ENCODE assay signal across 15 cellular contexts in the genomic region with DNA sequence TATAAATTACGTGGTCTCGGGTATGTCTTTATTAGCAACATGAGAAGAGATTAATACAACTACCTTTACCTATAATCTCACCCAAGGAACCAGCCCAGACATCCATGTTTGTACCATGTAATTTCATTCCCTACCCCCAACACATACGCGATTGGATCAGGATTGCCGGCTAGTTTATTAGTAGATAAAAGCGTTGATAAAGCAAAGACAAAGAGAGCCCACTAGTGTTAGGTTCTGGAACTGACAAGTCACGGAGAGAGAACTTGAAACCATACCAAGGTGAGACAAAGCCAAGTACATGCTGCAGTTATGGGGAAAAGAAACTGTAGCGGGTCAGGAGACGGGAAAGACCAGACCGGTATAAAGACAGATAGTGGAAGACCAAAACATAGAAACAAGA. TPM values are rescaled to one million over a fixed set of nuclear protein-coding genes. Genes with fewer than 3 reads are reported as not detected.
DNase-seq lines count a peak whose midpoint lies in the region; ATAC-seq and TF ChIP-seq lines count a peak whose summit lies in the region.
"Had no signal": no experiment of that assay in that cellular context is flagged by ENCODE, and none has a peak within 500 bp of the region (broad histone marks: within the 10 kb centered on the region; RNA-seq: fewer than 3 reads in every experiment).

No MANE protein-coding gene starts in this region.

- H4K91ac ChIP-seq in IMR-90 (ENCODE audit: insufficient read depth, low read depth, low read length), result no peak overlapping the region

- H2BK15ac ChIP-seq in IMR-90 (ENCODE audit: low read depth, low read length), result no peak overlapping the region

- H2AFZ ChIP-seq in IMR-90 (replicated peaks; ENCODE audit: low read length, poor library complexity), result no peak overlapping the region

- H2AK5ac ChIP-seq in IMR-90 (ENCODE audit: low read depth, low read length), result no peak overlapping the region

- H3K9me3 ChIP-seq in DOHH2 (ENCODE audit: control insufficient read depth, insufficient read depth, low read length) (no peaks in the 10 kb centered on the region), IMR-90 (ENCODE audit: control insufficient read depth, insufficient read depth, low read length) (no peaks in the 10 kb centered on the region)
- H3K9me3 ChIP-seq: neutrophil, SJSA1 had no signal

- DNase-seq in IMR-90 (no peak), astrocyte of the spinal cord (ENCODE audit: low read depth, low spot score) (no peak), kidney epithelial cell (ENCODE audit: low read depth) (no peak), NCI-H1092 (lab: John Stamatoyannopoulos, UW) (no peak), hypothalamus (lab: John Stamatoyannopoulos, UW) (no peak), NCI-H226 (no peak)
- DNase-seq in activated CD4-positive, alpha-beta T cell treated with anti-CD3 and anti-CD28 coated beads, Interleukin-2, amount 10 ng/mL, durations not matched to agents 7 days and 5 days, result no peak
- DNase-seq: activated CD4-positive, alpha-beta memory T cell treated with anti-CD3 and anti-CD28 coated beads for 36 hours; activated naive CD8-positive, alpha-beta T cell treated with anti-CD3 and anti-CD28 coated beads for 36 hours; islet precursor cell; NCI-H187 treated with DMSO at 0.1 percent for 48 hours; stimulated activated naive CD8-positive, alpha-beta T cell treated with anti-CD3 and anti-CD28 coated beads, Interleukin-15, Interleukin-2, amounts not matched to agents 100 U/mL and 50 U/mL, for 24 hours had no signal

- dilution Hi-C loops in IMR-90 (cut with HindIII; ENCODE audit: low sequenced_read_pairs, unreplicated experiment), result no loop called here

- no peaks in the 10 kb centered on the region for H3K4me1 Mint-ChIP-seq in activated CD4-positive, alpha-beta T cell treated with anti-CD3 and anti-CD28 coated beads, Interleukin-2, amount 10 ng/mL, durations not matched to agents 7 days and 5 days
- H3K4me1 Mint-ChIP-seq: activated naive CD8-positive, alpha-beta T cell treated with anti-CD3 and anti-CD28 coated beads for 36 hours had no signal

- H3K4me2 ChIP-seq in DOHH2 (ENCODE audit: low read length), result no peak overlapping the region
- H3K4me2 ChIP-seq in IMR-90 (ENCODE audit: low read depth, low read length), result no peak overlapping the region

- no peak for TF ChIP-seq POLR2A in IMR-90 (IDR thresholded peaks at IDR 0.05; ENCODE audit: low read depth, low read length)

- TF ChIP-seq CTCF in DOHH2 (IDR thresholded peaks at IDR 0.05; ENCODE audit: low read depth, low read length, poor library complexity, severe bottlenecking), result peak; percentile 58
- TF ChIP-seq CTCF in IMR-90 (conservative IDR thresholded peaks at IDR 0.05; ENCODE audit: low read depth, low read length), result 0 out of 2 replicates have a peak, but pooled peaks have one; percentile 5
- TF ChIP-seq CTCF in astrocyte of the spinal cord (IDR thresholded peaks at IDR 0.05; ENCODE audit: low read depth, low read length), result peak; percentile 34
- peak; percentile 23 for TF ChIP-seq CTCF in kidney epithelial cell (IDR thresholded peaks at IDR 0.05; ENCODE audit: insufficient read depth, low read length, poor library complexity, severe bottlenecking)

- POLR2A ChIA-PET in IMR-90 (lab: Charles Lee; ENCODE audit: unreplicated experiment), result no interaction called here
- POLR2A ChIA-PET in activated CD4-positive, alpha-beta T cell treated with anti-CD3 and anti-CD28 coated beads, Interleukin-2, amount 10 ng/mL, durations not matched to agents 7 days and 5 days (lab: Charles Lee), result no interaction called here

- no peak overlapping the region for H4K5ac ChIP-seq in IMR-90 (ENCODE audit: low read depth, low read length)

- no peak overlapping the region for H3K4me3 Mint-ChIP-seq in activated CD4-positive, alpha-beta T cell treated with anti-CD3 and anti-CD28 coated beads, Interleukin-2, amount 10 ng/mL, durations not matched to agents 7 days and 5 days
- H3K4me3 Mint-ChIP-seq: activated CD4-positive, alpha-beta memory T cell treated with anti-CD3 and anti-CD28 coated beads for 36 hours; activated naive CD8-positive, alpha-beta T cell treated with anti-CD3 and anti-CD28 coated beads for 36 hours had no signal

- H3K4me1 ChIP-seq in DOHH2 (ENCODE audit: control insufficient read depth, low read length) (no peaks in the 10 kb centered on the region), IMR-90 (ENCODE audit: control insufficient read depth, insufficient read depth, low read length) (no peaks in the 10 kb centered on the region)

- no TSS peak for BruUV-seq in IMR-90 (replicated peaks; lab: Mats Ljungman, UMichigan)

- H3K4ac ChIP-seq in IMR-90 (ENCODE audit: low read depth, low read length), result no peak overlapping the region

- no peak overlapping the region for H3K56ac ChIP-seq in IMR-90 (ENCODE audit: extremely low read depth, insufficient read depth, low read length)

- intact Hi-C loops in IMR-90 (cut with micrococcal nuclease), result loop anchor here (10.0 kb wide), 2 partner anchors 189 to 509 kb away; partner anchors contain the start of gene SDHAF4

- no peak overlapping the region for H3K4me3 ChIP-seq in DOHH2 (ENCODE audit: low read length)
- H3K4me3 ChIP-seq in IMR-90 (ENCODE audit: insufficient read depth, low read depth, low read length), result no peak overlapping the region
- no peak overlapping the region for H3K4me3 ChIP-seq in astrocyte of the spinal cord (ENCODE audit: low read depth, low read length)
- no peak overlapping the region for H3K4me3 ChIP-seq in kidney epithelial cell (ENCODE audit: low read depth, low read length)
- H3K4me3 ChIP-seq: SJSA1 had no signal

- H2BK5ac ChIP-seq in IMR-90 (ENCODE audit: low read depth, low read length, poor library complexity, severe bottlenecking), result no peak overlapping the region

- CTCF ChIA-PET in IMR-90 (lab: Yijun Ruan, JAX), result no interaction called here
- CTCF ChIA-PET in activated CD4-positive, alpha-beta T cell treated with anti-CD3 and anti-CD28 coated beads, Interleukin-2, amount 10 ng/mL, durations not matched to agents 7 days and 5 days (lab: Charles Lee), result no interaction called here

- no peak overlapping the region for H3K18ac ChIP-seq in IMR-90 (ENCODE audit: low read depth, low read length)

- H3K9me2 ChIP-seq in DOHH2 (replicated peaks; ENCODE audit: control insufficient read depth, low read length), result no peaks in the 10 kb centered on the region

- H3K14ac ChIP-seq in IMR-90 (replicated peaks; ENCODE audit: low read depth, low read length), result no peak overlapping the region

- H3K23ac ChIP-seq in IMR-90 (ENCODE audit: low read depth, low read length), result no peak overlapping the region

- no peaks in the 10 kb centered on the region for H3K79me2 ChIP-seq in DOHH2 (ENCODE audit: control insufficient read depth, low read length)

- H3K27me3 ChIP-seq in DOHH2 (ENCODE audit: control insufficient read depth, low read length) (peaks cover 11% of the 10 kb centered on the region), IMR-90 (ENCODE audit: control insufficient read depth, insufficient read depth, low read length) (0 out of 2 replicates have a peak, but pooled peaks cover 1% of the 10 kb centered on the region), kidney epithelial cell (ENCODE audit: control insufficient read depth, insufficient read depth, low read length) (no peaks in the 10 kb centered on the region)
- H3K27me3 ChIP-seq: SJSA1 had no signal

- in situ Hi-C loops in IMR-90 (cut with MboI; ENCODE audit: low sequenced_read_pairs), result no loop called here
- in situ Hi-C loops in astrocyte of the spinal cord (cut with HindIII; ENCODE audit: low sequenced_read_pairs), result no loop called here

- H3K27me3 Mint-ChIP-seq in activated CD4-positive, alpha-beta T cell treated with anti-CD3 and anti-CD28 coated beads, Interleukin-2, amount 10 ng/mL, durations not matched to agents 7 days and 5 days, result peaks cover 27% of the 10 kb centered on the region

- H4K8ac ChIP-seq in IMR-90 (ENCODE audit: low read depth in 2 of 2, low read length in 2 of 2), result no peak overlapping the region

- H3K9me3 Mint-ChIP-seq in activated CD4-positive, alpha-beta T cell treated with anti-CD3 and anti-CD28 coated beads, Interleukin-2, amount 10 ng/mL, durations not matched to agents 7 days and 5 days, result no peaks in the 10 kb centered on the region
- H3K9me3 Mint-ChIP-seq: activated CD4-positive, alpha-beta memory T cell treated with anti-CD3 and anti-CD28 coated beads for 36 hours had no signal

- H3K9me1 ChIP-seq in IMR-90 (ENCODE audit: insufficient read depth, low read length), result no peaks in the 10 kb centered on the region

- H3K36me3 ChIP-seq in DOHH2 (ENCODE audit: control insufficient read depth, low read length) (no peaks in the 10 kb centered on the region), IMR-90 (ENCODE audit: control insufficient read depth, insufficient read depth, low read length) (no peaks in the 10 kb centered on the region), kidney epithelial cell (ENCODE audit: control insufficient read depth, insufficient read depth, low read length) (no peaks in the 10 kb centered on the region)
- H3K36me3 ChIP-seq: neutrophil, SJSA1 had no signal

- H3K36me3 Mint-ChIP-seq in activated CD4-positive, alpha-beta T cell treated with anti-CD3 and anti-CD28 coated beads, Interleukin-2, amount 10 ng/mL, durations not matched to agents 7 days and 5 days (ENCODE audit: low read depth), result no peaks in the 10 kb centered on the region
- H3K36me3 Mint-ChIP-seq: activated CD4-positive, alpha-beta memory T cell treated with anti-CD3 and anti-CD28 coated beads for 36 hours; activated naive CD8-positive, alpha-beta T cell treated with anti-CD3 and anti-CD28 coated beads for 36 hours had no signal

- no peaks in the 10 kb centered on the region for H4K20me1 ChIP-seq in DOHH2 (ENCODE audit: control insufficient read depth, insufficient read depth, low read depth, low read length)
- H4K20me1 ChIP-seq in IMR-90 (ENCODE audit: insufficient read depth, low read length), result no peaks in the 10 kb centered on the region

- no peak for TF ChIP-seq RAD21 in IMR-90 (IDR thresholded peaks at IDR 0.05; ENCODE audit: low read length)

- H3K27ac Mint-ChIP-seq in activated CD4-positive, alpha-beta T cell treated with anti-CD3 and anti-CD28 coated beads, Interleukin-2, amount 10 ng/mL, durations not matched to agents 7 days and 5 days, result no peak overlapping the region
- H3K27ac Mint-ChIP-seq: activated CD4-positive, alpha-beta memory T cell treated with anti-CD3 and anti-CD28 coated beads for 36 hours; activated naive CD8-positive, alpha-beta T cell treated with anti-CD3 and anti-CD28 coated beads for 36 hours had no signal

- no peak overlapping the region for H2BK120ac ChIP-seq in IMR-90 (ENCODE audit: low read depth, low read length)

- no peaks in the 10 kb centered on the region for H3F3A ChIP-seq in DOHH2 (ENCODE audit: control insufficient read depth, insufficient read depth)

- H3K9ac ChIP-seq in IMR-90 (ENCODE audit: low read depth, low read length), result no peak overlapping the region

- no CpG with 5 or more reads among the region's 10 CpGs for WGBS in IMR-90 (ENCODE audit: extremely low coverage in 2 of 2, insufficient read length in 1 of 2), 2 experiments

- H3K27ac ChIP-seq in DOHH2 (ENCODE audit: low read depth, low read length) (no peak overlapping the region), IMR-90 (ENCODE audit: insufficient read depth, low read length) (no peak overlapping the region)
- H3K27ac ChIP-seq: neutrophil, SJSA1 had no signal

- ATAC-seq in IMR-90 (ENCODE audit: low read depth), result no peak
- ATAC-seq: stimulated activated naive CD8-positive, alpha-beta T cell treated with anti-CD3 and anti-CD28 coated beads, Interleukin-15, Interleukin-2, amounts not matched to agents 100 U/mL and 50 U/mL, for 24 hours had no signal

- H3K79me1 ChIP-seq in IMR-90 (ENCODE audit: low read depth in 1 of 2, low read length in 2 of 2), result no peaks in the 10 kb centered on the region

- no peak overlapping the region for H2AK9ac ChIP-seq in IMR-90 (replicated peaks; ENCODE audit: low read depth, low read length, poor library complexity)

- H2BK20ac ChIP-seq in IMR-90 (ENCODE audit: low read depth, low read length), result no peak overlapping the region

RNA-seq across cellular contexts. Expression of gene FAM135A, which starts 37.4 kb away (rescaled TPM):
- 7.9 and 9.7 TPM in 2 replicates for total RNA-seq in IMR-90 (2012; rRNA removed)
- polyA plus RNA-seq in IMR-90 (2012; rRNA removed), result 1.6 and 2.2 TPM in 2 replicates
- polyA plus RNA-seq in IMR-90 (2012; cell fraction: cytosol; rRNA removed), result 0.25 and 0.34 TPM in 2 replicates
- 0.40 and 4.0 TPM in 2 replicates for polyA plus RNA-seq in IMR-90 (2012; cell fraction: nucleus; rRNA removed; ENCODE audit: low replicate concordance)
- 19.8 and 21.0 TPM in 2 replicates for total RNA-seq in kidney epithelial cell
- total RNA-seq in activated CD4-positive, alpha-beta T cell treated with anti-CD3 and anti-CD28 coated beads, Interleukin-2, amount 10 ng/mL, durations not matched to agents 7 days and 5 days, result 1 to 10 TPM; 5.4 to 6.7 TPM

Comparison
In these comparisons a context has a peak if more than half of its experiments do, and no peak if none do; other contexts are left out.
1. CTCF ChIP-seq: peak in every context shown above with its lines; median percentile 58 in DOHH2; 34 in astrocyte of the spinal cord; 23 in kidney epithelial cell; 5 in IMR-90.